In genomic region chr1:111275079-111275478, GRCh38 we compare ENCODE assay signal across 8 cellular contexts. TPM values are rescaled to one million over a fixed set of nuclear protein-coding genes. Genes with fewer than 3 reads are reported as not detected.
A peak's percentile ranks its signal among the peaks of the same experiment; 100 is the strongest.
DNase-seq lines count a peak whose midpoint lies in the region; ATAC-seq lines count a peak whose summit lies in the region.

No MANE protein-coding gene starts in this region.

- peaks cover 42% of the 10 kb centered on the region for H3K27me3 ChIP-seq in ACC112 (ENCODE audit: insufficient read depth, low read length)

- H3K36me3 Mint-ChIP-seq in activated T-helper 1 cell treated with anti-CD3 and anti-CD28 coated beads, Interleukin-12 subunit alpha, Interleukin-12 subunit beta, Interleukin-2, Interleukin-4 antibody, amounts not matched to agents 30 ng/mL and 10 ng/mL and 1 ng/mL, durations not matched to agents 14 hours and 24 hours and 36 hours (ENCODE audit: low read depth): peaks cover 3% of the 10 kb centered on the region
- peaks cover 0 to 2% (median 0%) of the 10 kb centered on the region in 3 donors for H3K36me3 Mint-ChIP-seq in naive thymus-derived CD8-positive, alpha-beta T cell

- peak; percentile 8 for DNase-seq in activated T-helper 1 cell treated with anti-CD3 and anti-CD28 coated beads, Interleukin-12 subunit alpha, Interleukin-12 subunit beta, Interleukin-2, Interleukin-4 antibody, amounts not matched to agents 30 ng/mL and 10 ng/mL and 1 ng/mL, durations not matched to agents 14 hours and 24 hours and 36 hours (ENCODE audit: low spot score)
- DNase-seq in iris pigment epithelial cell (ENCODE audit: low read depth) (peak; percentile 11), DMS79 treated with DMSO at 0.1 percent for 48 hours (lab: John Stamatoyannopoulos, UW) (no peak), CD1c-positive myeloid dendritic cell (ENCODE audit: extremely low spot score) (no peak), NCI-H1436 (lab: John Stamatoyannopoulos, UW) (no peak)
- no peak for DNase-seq in naive thymus-derived CD8-positive, alpha-beta T cell

- no peaks in the 10 kb centered on the region for H3K36me3 ChIP-seq in ACC112 (ENCODE audit: insufficient read depth, low read length)

- peaks cover 12% of the 10 kb centered on the region for H3K4me1 ChIP-seq in ACC112 (ENCODE audit: control insufficient read depth, insufficient read depth, low read length, unreplicated experiment)

- intact Hi-C loops in activated T-helper 1 cell treated with anti-CD3 and anti-CD28 coated beads, Interleukin-12 subunit alpha, Interleukin-12 subunit beta, Interleukin-2, Interleukin-4 antibody, amounts not matched to agents 30 ng/mL and 10 ng/mL and 1 ng/mL, durations not matched to agents 14 hours and 24 hours and 36 hours (cut with micrococcal nuclease): loop anchor here (2.0 to 10.0 kb wide), 3 partner anchors 72 to 400 kb away; partner anchors contain the start of gene LRIF1

- H3K4me1 Mint-ChIP-seq in activated T-helper 1 cell treated with anti-CD3 and anti-CD28 coated beads, Interleukin-12 subunit alpha, Interleukin-12 subunit beta, Interleukin-2, Interleukin-4 antibody, amounts not matched to agents 30 ng/mL and 10 ng/mL and 1 ng/mL, durations not matched to agents 14 hours and 24 hours and 36 hours (ENCODE audit: low read depth): peaks cover 26% of the 10 kb centered on the region
- peaks cover 9 to 17% (median 11%) of the 10 kb centered on the region in 4 donors for H3K4me1 Mint-ChIP-seq in naive thymus-derived CD8-positive, alpha-beta T cell

- peak overlapping the region; percentile 65 for H3K27ac ChIP-seq in ACC112 (ENCODE audit: low read depth, low read length)

- H3K27me3 Mint-ChIP-seq in activated T-helper 1 cell treated with anti-CD3 and anti-CD28 coated beads, Interleukin-12 subunit alpha, Interleukin-12 subunit beta, Interleukin-2, Interleukin-4 antibody, amounts not matched to agents 30 ng/mL and 10 ng/mL and 1 ng/mL, durations not matched to agents 14 hours and 24 hours and 36 hours (ENCODE audit: insufficient read depth): peaks cover 20% of the 10 kb centered on the region
- H3K27me3 Mint-ChIP-seq in naive thymus-derived CD8-positive, alpha-beta T cell: peaks cover 9 to 26% (median 18%) of the 10 kb centered on the region in 5 donors

- H3K27ac Mint-ChIP-seq in activated T-helper 1 cell treated with anti-CD3 and anti-CD28 coated beads, Interleukin-12 subunit alpha, Interleukin-12 subunit beta, Interleukin-2, Interleukin-4 antibody, amounts not matched to agents 30 ng/mL and 10 ng/mL and 1 ng/mL, durations not matched to agents 14 hours and 24 hours and 36 hours: peak overlapping the region; percentile 37
- H3K27ac Mint-ChIP-seq in naive thymus-derived CD8-positive, alpha-beta T cell: peak overlapping the region in 1 of 10 donors; percentile 49

- H3K4me3 ChIP-seq in ACC112 (ENCODE audit: low read depth, low read length): peak overlapping the region; percentile 73

- POLR2A ChIA-PET in naive thymus-derived CD8-positive, alpha-beta T cell (lab: Charles Lee): interaction anchor here (1.3 kb wide), 1 partner anchor 10 kb away, joined by 3 read pairs; no protein-coding TSS in a partner anchor

- peak; percentile 55 for ATAC-seq in HG02610 (IDR thresholded peaks at IDR 0.05; ENCODE audit: unreplicated experiment)
- no peak for ATAC-seq in naive thymus-derived CD8-positive, alpha-beta T cell

- H3K79me2 ChIP-seq in ACC112 (ENCODE audit: control insufficient read depth, insufficient read depth, low read length, unreplicated experiment): no peaks in the 10 kb centered on the region

- H3K4me3 Mint-ChIP-seq in activated T-helper 1 cell treated with anti-CD3 and anti-CD28 coated beads, Interleukin-12 subunit alpha, Interleukin-12 subunit beta, Interleukin-2, Interleukin-4 antibody, amounts not matched to agents 30 ng/mL and 10 ng/mL and 1 ng/mL, durations not matched to agents 14 hours and 24 hours and 36 hours: no peak overlapping the region
- H3K4me3 Mint-ChIP-seq in naive thymus-derived CD8-positive, alpha-beta T cell: no peak overlapping the region

- peaks cover 6% of the 10 kb centered on the region for H3K9me3 Mint-ChIP-seq in activated T-helper 1 cell treated with anti-CD3 and anti-CD28 coated beads, Interleukin-12 subunit alpha, Interleukin-12 subunit beta, Interleukin-2, Interleukin-4 antibody, amounts not matched to agents 30 ng/mL and 10 ng/mL and 1 ng/mL, durations not matched to agents 14 hours and 24 hours and 36 hours
- H3K9me3 Mint-ChIP-seq in naive thymus-derived CD8-positive, alpha-beta T cell: no peaks in the 10 kb centered on the region

- H2AFZ ChIP-seq in ACC112 (ENCODE audit: low read length, unreplicated experiment): peak overlapping the region; percentile 99

RNA-seq across cellular contexts. Expression of gene CHIA, which starts 15.6 kb away (rescaled TPM):
- not detected in 2 replicates for total RNA-seq in activated T-helper 1 cell treated with anti-CD3 and anti-CD28 coated beads, Interleukin-12 subunit alpha, Interleukin-12 subunit beta, Interleukin-2, Interleukin-4 antibody, amounts not matched to agents 30 ng/mL and 10 ng/mL and 1 ng/mL, durations not matched to agents 14 hours and 24 hours and 36 hours
- total RNA-seq in naive thymus-derived CD8-positive, alpha-beta T cell: not detected
- polyA plus RNA-seq in naive thymus-derived CD8-positive, alpha-beta T cell: not detected

RNA-seq across cellular contexts. Expression of gene CHI3L2, which starts 47.6 kb away (rescaled TPM):
- 2.8 and 4.0 TPM in 2 replicates for total RNA-seq in activated T-helper 1 cell treated with anti-CD3 and anti-CD28 coated beads, Interleukin-12 subunit alpha, Interleukin-12 subunit beta, Interleukin-2, Interleukin-4 antibody, amounts not matched to agents 30 ng/mL and 10 ng/mL and 1 ng/mL, durations not matched to agents 14 hours and 24 hours and 36 hours
- 1 to 10 TPM; 5.7 to 6.5 TPM for total RNA-seq in naive thymus-derived CD8-positive, alpha-beta T cell
- polyA plus RNA-seq in naive thymus-derived CD8-positive, alpha-beta T cell: 10 to 100 TPM; 45.4 to 69.0 (median 48.6) TPM

Comparison
In these comparisons a context has a peak if more than half of its experiments do, and no peak if none do; other contexts are left out.
1. DNase-seq: peak in activated T-helper 1 cell treated with anti-CD3 and anti-CD28 coated beads, Interleukin-12 subunit alpha, Interleukin-12 subunit beta, Interleukin-2, Interleukin-4 antibody, amounts not matched to agents 30 ng/mL and 10 ng/mL and 1 ng/mL, durations not matched to agents 14 hours and 24 hours and 36 hours (single experiment) and iris pigment epithelial cell (single experiment); none in DMS79 treated with DMSO at 0.1 percent for 48 hours (single experiment), CD1c-positive myeloid dendritic cell (single experiment), NCI-H1436 (single experiment) and naive thymus-derived CD8-positive, alpha-beta T cell (0 of 10).